In genomic region chr10:35343739-35344138, GRCh38 we compare ENCODE assay signal across 16 cellular contexts.
"Had no signal": no experiment of that assay in that cellular context is flagged by ENCODE, and none has a peak within 500 bp of the region (broad histone marks: within the 10 kb centered on the region; RNA-seq: fewer than 3 reads in every experiment).

No MANE protein-coding gene starts in this region.

- ATAC-seq: body of pancreas; left lobe of liver; stimulated activated memory B cell treated with anti-CD40 and anti-IgM and Interleukin-4, amounts not matched to agents 10 μg/mL and 1 μg/mL and 100 μg/mL, for 72 hours had no signal

- H3K36me3 ChIP-seq: sigmoid colon, tibial artery had no signal

- H3K4me3 ChIP-seq: body of pancreas, lung, sigmoid colon, tibial artery had no signal

- H3K36me3 Mint-ChIP-seq: activated CD4-positive, alpha-beta memory T cell treated with anti-CD3 and anti-CD28 coated beads for 36 hours had no signal

- H3K9me3 Mint-ChIP-seq: activated CD4-positive, alpha-beta memory T cell treated with anti-CD3 and anti-CD28 coated beads for 36 hours; nephron; stimulated activated memory B cell treated with anti-CD40 and anti-IgM and Interleukin-4, amounts not matched to agents 10 μg/mL and 1 μg/mL and 100 μg/mL, for 72 hours; T-helper 2 cell treated with Interferon-gamma antibody and Interleukin-4, amounts not matched to agents 5 μg/mL and 100 μg/mL, for 36 hours had no signal

- H3K27me3 Mint-ChIP-seq: activated CD4-positive, alpha-beta memory T cell treated with anti-CD3 and anti-CD28 coated beads for 36 hours; stimulated activated memory B cell treated with anti-CD40 and anti-IgM and Interleukin-4, amounts not matched to agents 10 μg/mL and 1 μg/mL and 100 μg/mL, for 72 hours had no signal

- H3K27me3 ChIP-seq: body of pancreas, sigmoid colon, tibial artery had no signal

- DNase-seq: activated CD4-positive, alpha-beta memory T cell treated with anti-CD3 and anti-CD28 coated beads for 36 hours; activated CD4-positive, alpha-beta T cell treated with anti-CD3 and anti-CD28 coated beads for 4 hours; activated naive CD4-positive, alpha-beta T cell treated with anti-CD3 and anti-CD28 coated beads, Interleukin-2, amount 50 U/mL, for 16 hours; body of pancreas; dermis blood vessel endothelial cell; hypothalamus; nucleus accumbens; sigmoid colon; SK-N-SH; stimulated activated CD4-positive, alpha-beta T cell treated with anti-CD3 and anti-CD28 coated beads, Interleukin-4, amount 100 ng/mL, for 24 hours; tibial artery had no signal

- H3K27ac Mint-ChIP-seq: activated CD4-positive, alpha-beta memory T cell treated with anti-CD3 and anti-CD28 coated beads for 36 hours; nephron; stimulated activated memory B cell treated with anti-CD40 and anti-IgM and Interleukin-4, amounts not matched to agents 10 μg/mL and 1 μg/mL and 100 μg/mL, for 72 hours; T-helper 2 cell treated with Interferon-gamma antibody and Interleukin-4, amounts not matched to agents 5 μg/mL and 100 μg/mL, for 36 hours had no signal

- H3K4me3 Mint-ChIP-seq: activated CD4-positive, alpha-beta memory T cell treated with anti-CD3 and anti-CD28 coated beads for 36 hours; nephron; stimulated activated memory B cell treated with anti-CD40 and anti-IgM and Interleukin-4, amounts not matched to agents 10 μg/mL and 1 μg/mL and 100 μg/mL, for 72 hours; T-helper 2 cell treated with Interferon-gamma antibody and Interleukin-4, amounts not matched to agents 5 μg/mL and 100 μg/mL, for 36 hours had no signal

- H3K27ac ChIP-seq: body of pancreas, sigmoid colon, tibial artery had no signal

- H3K9me3 ChIP-seq: body of pancreas, sigmoid colon, SK-N-SH, tibial artery had no signal
